In the genomic region with DNA sequence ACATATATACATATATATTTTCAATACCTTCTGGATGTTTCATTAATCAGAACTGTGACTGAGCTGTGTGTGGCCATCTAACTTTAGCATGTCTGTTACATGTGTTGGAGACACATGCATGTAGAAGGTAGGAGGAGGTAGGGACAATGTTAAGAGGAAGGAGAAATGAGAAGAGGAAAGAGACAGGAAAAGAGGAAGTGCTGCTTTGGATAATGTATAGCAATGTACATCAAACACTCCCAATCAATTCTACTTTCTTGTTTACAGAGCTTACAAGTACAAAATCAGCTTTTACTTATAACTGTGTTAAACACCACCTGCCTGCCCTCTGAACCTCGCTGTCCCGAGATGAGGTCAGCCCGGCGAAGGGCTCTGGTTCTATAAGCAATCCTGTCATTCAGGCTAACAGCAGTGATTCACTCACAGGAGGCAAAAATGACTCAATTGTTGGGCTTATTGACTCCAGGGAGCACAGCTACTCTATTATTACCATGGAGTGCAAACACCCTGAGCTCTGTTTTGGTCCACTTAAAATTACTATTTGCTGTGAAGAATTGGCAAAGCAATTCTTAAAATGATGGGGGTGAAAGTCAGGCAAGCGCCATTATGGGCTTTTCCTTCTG, we compare ENCODE assay signal across 13 cellular contexts.
DNase-seq lines count a peak whose midpoint lies in the region; ATAC-seq and TF ChIP-seq lines count a peak whose summit lies in the region.
"Had no signal": no experiment of that assay in that cellular context is flagged by ENCODE, and none has a peak within 500 bp of the region (broad histone marks: within the 10 kb centered on the region; RNA-seq: fewer than 3 reads in every experiment).

No MANE protein-coding gene starts in this region.

- no peaks in the 10 kb centered on the region for H3K27me3 ChIP-seq in RWPE2 (ENCODE audit: insufficient read depth, poor library complexity, severe bottlenecking)
- H3K27me3 ChIP-seq in left ventricle myocardium inferior (ENCODE audit: low read depth), result no peaks in the 10 kb centered on the region
- H3K27me3 ChIP-seq: BE2C had no signal

- peaks cover 26% of the 10 kb centered on the region for H3K36me3 Mint-ChIP-seq in HFFc6 (ENCODE audit: low read depth)

- H3K4me1 ChIP-seq in RWPE2 (ENCODE audit: insufficient read depth, poor library complexity, severe bottlenecking), result no peaks in the 10 kb centered on the region
- H3K4me1 ChIP-seq in left ventricle myocardium inferior, result peaks cover 51% of the 10 kb centered on the region

- TF ChIP-seq CTCF in HFFc6 (IDR thresholded peaks at IDR 0.05) (no peak), RWPE2 (IDR thresholded peaks at IDR 0.05; ENCODE audit: poor library complexity, severe bottlenecking) (no peak), left ventricle myocardium inferior (IDR thresholded peaks at IDR 0.05; ENCODE audit: borderline replicate concordance) (no peak)

- no peaks in the 10 kb centered on the region for H3K9me3 Mint-ChIP-seq in HFFc6

- H3K4me3 Mint-ChIP-seq in HFFc6, result no peak overlapping the region

- H3K27ac Mint-ChIP-seq in HFFc6, result peak overlapping the region; percentile 19

- ATAC-seq in RWPE2 (ENCODE audit: low read depth), result peak; percentile 53; the same call in 1 of the 3 replicates
- no peak for ATAC-seq in GM21515 (IDR thresholded peaks at IDR 0.05; ENCODE audit: unreplicated experiment)
- ATAC-seq: Right ventricle myocardium inferior had no signal

- H3K4me3 ChIP-seq in RWPE2 (ENCODE audit: severe bottlenecking) (no peak overlapping the region), left ventricle myocardium inferior (no peak overlapping the region)

- H3K4me1 Mint-ChIP-seq in HFFc6 (ENCODE audit: low read depth), result peaks cover 30% of the 10 kb centered on the region

- intact Hi-C loops in left ventricle myocardium inferior (cut with micrococcal nuclease), result no loop called here

- no peaks in the 10 kb centered on the region for H3K36me3 ChIP-seq in RWPE2 (ENCODE audit: low read depth)
- no peaks in the 10 kb centered on the region for H3K36me3 ChIP-seq in left ventricle myocardium inferior

- H3K9me3 ChIP-seq in RWPE2 (ENCODE audit: severe bottlenecking) (no peaks in the 10 kb centered on the region), left ventricle myocardium inferior (replicated peaks) (no peaks in the 10 kb centered on the region)
- H3K9me3 ChIP-seq: BE2C had no signal

- H3K27me3 Mint-ChIP-seq in HFFc6 (ENCODE audit: insufficient read depth), result no peaks in the 10 kb centered on the region; the same call in 1 of the 2 replicates

- H3K27ac ChIP-seq in RWPE2 (ENCODE audit: poor library complexity, severe bottlenecking), result no peak overlapping the region
- H3K27ac ChIP-seq in left ventricle myocardium inferior (replicated peaks), result no peak overlapping the region

- DNase-seq in AG08396 (ENCODE audit: low spot score), result peak; percentile 34
- DNase-seq in HFFc6, result peak; percentile 62
- DNase-seq in RWPE2 (ENCODE audit: low spot score), result no peak
- peak; percentile 52 for DNase-seq in fibroblast of peridontal ligament (ENCODE audit: extremely low read depth)
- no peak for DNase-seq in iPS-NIHi7 (ENCODE audit: extremely low spot score)
- no peak for DNase-seq in left ventricle myocardium inferior
- no peak for DNase-seq in NCI-H187 treated with DMSO at 0.1 percent for 48 hours (lab: John Stamatoyannopoulos, UW)
- DNase-seq: activated CD4-positive, alpha-beta T cell treated with anti-CD3 and anti-CD28 coated beads, Interleukin-2, amount 50 U/mL, for 1 hour; activated naive CD4-positive, alpha-beta T cell treated with Interleukin-2 at 50 U/mL for 16 hours; BE2C; effector CD8-positive, alpha-beta T cell had no signal

Comparison
In these comparisons a context has a peak if more than half of its experiments do, and no peak if none do; other contexts are left out.
1. DNase-seq: peak in AG08396 (single experiment), HFFc6 (single experiment) and fibroblast of peridontal ligament (single experiment); none in RWPE2 (single experiment), iPS-NIHi7 (single experiment), left ventricle myocardium inferior (single experiment) and NCI-H187 treated with DMSO at 0.1 percent for 48 hours (single experiment).